ENCODE assay signal across 1 cellular context in genomic region chr7:11294218-11294617, GRCh38.
TF ChIP-seq lines count a peak whose summit lies in the region.

No MANE protein-coding gene starts in this region.

TF ChIP-seq in GM23338, 12 proteins besides CTCF, POLR2A, EP300 and RAD21 (continued from another document):
- TF ChIP-seq, protein P1, sequence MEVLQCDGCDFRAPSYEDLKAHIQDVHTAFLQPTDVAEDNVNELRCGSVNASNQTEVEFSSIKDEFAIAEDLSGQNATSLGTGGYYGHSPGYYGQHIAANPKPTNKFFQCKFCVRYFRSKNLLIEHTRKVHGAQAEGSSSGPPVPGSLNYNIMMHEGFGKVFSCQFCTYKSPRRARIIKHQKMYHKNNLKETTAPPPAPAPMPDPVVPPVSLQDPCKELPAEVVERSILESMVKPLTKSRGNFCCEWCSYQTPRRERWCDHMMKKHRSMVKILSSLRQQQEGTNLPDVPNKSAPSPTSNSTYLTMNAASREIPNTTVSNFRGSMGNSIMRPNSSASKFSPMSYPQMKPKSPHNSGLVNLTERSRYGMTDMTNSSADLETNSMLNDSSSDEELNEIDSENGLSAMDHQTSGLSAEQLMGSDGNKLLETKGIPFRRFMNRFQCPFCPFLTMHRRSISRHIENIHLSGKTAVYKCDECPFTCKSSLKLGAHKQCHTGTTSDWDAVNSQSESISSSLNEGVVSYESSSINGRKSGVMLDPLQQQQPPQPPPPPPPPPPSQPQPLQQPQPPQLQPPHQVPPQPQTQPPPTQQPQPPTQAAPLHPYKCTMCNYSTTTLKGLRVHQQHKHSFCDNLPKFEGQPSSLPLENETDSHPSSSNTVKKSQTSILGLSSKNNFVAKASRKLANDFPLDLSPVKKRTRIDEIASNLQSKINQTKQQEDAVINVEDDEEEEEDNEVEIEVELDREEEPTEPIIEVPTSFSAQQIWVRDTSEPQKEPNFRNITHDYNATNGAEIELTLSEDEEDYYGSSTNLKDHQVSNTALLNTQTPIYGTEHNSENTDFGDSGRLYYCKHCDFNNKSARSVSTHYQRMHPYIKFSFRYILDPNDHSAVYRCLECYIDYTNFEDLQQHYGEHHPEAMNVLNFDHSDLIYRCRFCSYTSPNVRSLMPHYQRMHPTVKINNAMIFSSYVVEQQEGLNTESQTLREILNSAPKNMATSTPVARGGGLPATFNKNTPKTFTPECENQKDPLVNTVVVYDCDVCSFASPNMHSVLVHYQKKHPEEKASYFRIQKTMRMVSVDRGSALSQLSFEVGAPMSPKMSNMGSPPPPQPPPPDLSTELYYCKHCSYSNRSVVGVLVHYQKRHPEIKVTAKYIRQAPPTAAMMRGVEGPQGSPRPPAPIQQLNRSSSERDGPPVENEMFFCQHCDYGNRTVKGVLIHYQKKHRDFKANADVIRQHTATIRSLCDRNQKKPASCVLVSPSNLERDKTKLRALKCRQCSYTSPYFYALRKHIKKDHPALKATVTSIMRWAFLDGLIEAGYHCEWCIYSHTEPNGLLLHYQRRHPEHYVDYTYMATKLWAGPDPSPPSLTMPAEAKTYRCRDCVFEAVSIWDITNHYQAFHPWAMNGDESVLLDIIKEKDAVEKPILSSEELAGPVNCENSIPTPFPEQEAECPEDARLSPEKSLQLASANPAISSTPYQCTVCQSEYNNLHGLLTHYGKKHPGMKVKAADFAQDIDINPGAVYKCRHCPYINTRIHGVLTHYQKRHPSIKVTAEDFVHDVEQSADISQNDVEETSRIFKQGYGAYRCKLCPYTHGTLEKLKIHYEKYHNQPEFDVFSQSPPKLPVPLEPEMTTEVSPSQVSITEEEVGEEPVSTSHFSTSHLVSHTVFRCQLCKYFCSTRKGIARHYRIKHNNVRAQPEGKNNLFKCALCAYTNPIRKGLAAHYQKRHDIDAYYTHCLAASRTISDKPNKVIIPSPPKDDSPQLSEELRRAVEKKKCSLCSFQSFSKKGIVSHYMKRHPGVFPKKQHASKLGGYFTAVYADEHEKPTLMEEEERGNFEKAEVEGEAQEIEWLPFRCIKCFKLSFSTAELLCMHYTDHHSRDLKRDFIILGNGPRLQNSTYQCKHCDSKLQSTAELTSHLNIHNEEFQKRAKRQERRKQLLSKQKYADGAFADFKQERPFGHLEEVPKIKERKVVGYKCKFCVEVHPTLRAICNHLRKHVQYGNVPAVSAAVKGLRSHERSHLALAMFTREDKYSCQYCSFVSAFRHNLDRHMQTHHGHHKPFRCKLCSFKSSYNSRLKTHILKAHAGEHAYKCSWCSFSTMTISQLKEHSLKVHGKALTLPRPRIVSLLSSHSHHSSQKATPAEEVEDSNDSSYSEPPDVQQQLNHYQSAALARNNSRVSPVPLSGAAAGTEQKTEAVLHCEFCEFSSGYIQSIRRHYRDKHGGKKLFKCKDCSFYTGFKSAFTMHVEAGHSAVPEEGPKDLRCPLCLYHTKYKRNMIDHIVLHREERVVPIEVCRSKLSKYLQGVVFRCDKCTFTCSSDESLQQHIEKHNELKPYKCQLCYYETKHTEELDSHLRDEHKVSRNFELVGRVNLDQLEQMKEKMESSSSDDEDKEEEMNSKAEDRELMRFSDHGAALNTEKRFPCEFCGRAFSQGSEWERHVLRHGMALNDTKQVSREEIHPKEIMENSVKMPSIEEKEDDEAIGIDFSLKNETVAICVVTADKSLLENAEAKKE (CRISPR knock-in tag; IDR thresholded peaks at IDR 0.05): no peak
- TF ChIP-seq, protein P2, sequence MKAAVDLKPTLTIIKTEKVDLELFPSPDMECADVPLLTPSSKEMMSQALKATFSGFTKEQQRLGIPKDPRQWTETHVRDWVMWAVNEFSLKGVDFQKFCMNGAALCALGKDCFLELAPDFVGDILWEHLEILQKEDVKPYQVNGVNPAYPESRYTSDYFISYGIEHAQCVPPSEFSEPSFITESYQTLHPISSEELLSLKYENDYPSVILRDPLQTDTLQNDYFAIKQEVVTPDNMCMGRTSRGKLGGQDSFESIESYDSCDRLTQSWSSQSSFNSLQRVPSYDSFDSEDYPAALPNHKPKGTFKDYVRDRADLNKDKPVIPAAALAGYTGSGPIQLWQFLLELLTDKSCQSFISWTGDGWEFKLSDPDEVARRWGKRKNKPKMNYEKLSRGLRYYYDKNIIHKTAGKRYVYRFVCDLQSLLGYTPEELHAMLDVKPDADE (IDR thresholded peaks at IDR 0.05): no peak
- TF ChIP-seq EZH2phosphoT487 (IDR thresholded peaks at IDR 0.05; ENCODE audit: unreplicated experiment) (no peak), ZNF114 (CRISPR knock-in tag; IDR thresholded peaks at IDR 0.05) (no peak), POLR2AphosphoS5 (IDR thresholded peaks at IDR 0.05; ENCODE audit: low read depth) (no peak), CREB1 (CRISPR knock-in tag; IDR thresholded peaks at IDR 0.05; ENCODE audit: low read depth) (no peak), JUNB (IDR thresholded peaks at IDR 0.05; ENCODE audit: unreplicated experiment) (no peak), ZNF331 (CRISPR knock-in tag; IDR thresholded peaks at IDR 0.05; ENCODE audit: low read depth) (no peak)
